22 cellular contexts compared by ENCODE assay signal in genomic region chr2:236574000-236574399, GRCh38. TPM values are rescaled to one million over a fixed set of nuclear protein-coding genes. Genes with fewer than 3 reads are reported as not detected.
DNase-seq lines count a peak whose midpoint lies in the region; ATAC-seq and TF ChIP-seq lines count a peak whose summit lies in the region.
"Had no signal": no experiment of that assay in that cellular context is flagged by ENCODE, and none has a peak within 500 bp of the region (broad histone marks: within the 10 kb centered on the region; RNA-seq: fewer than 3 reads in every experiment).

No MANE protein-coding gene starts in this region.

- intact Hi-C loops in spleen (cut with DNase I; ENCODE audit: low total_unique reads), result loop anchor here (5.0 to 10.0 kb wide), 4 partner anchors 141 to 491 kb away; no protein-coding TSS in a partner anchor

- peak overlapping the region in 2 of 3 donors; percentile 68 to 83 for H3K27ac Mint-ChIP-seq in CD4-positive, CD25-positive, alpha-beta regulatory T cell
- H3K27ac Mint-ChIP-seq in chondrocyte (ENCODE audit: unreplicated experiment) (no peak overlapping the region), neural crest cell (ENCODE audit: unreplicated experiment) (no peak overlapping the region)
- H3K27ac Mint-ChIP-seq in activated naive CD8-positive, alpha-beta T cell treated with anti-CD3 and anti-CD28 coated beads, Interleukin-2, amount 50 U/mL, for 24 hours, result no peak overlapping the region
- H3K27ac Mint-ChIP-seq: activated naive CD8-positive, alpha-beta T cell treated with anti-CD3 and anti-CD28 coated beads, Interleukin-2, amount 10 ng/mL, durations not matched to agents 7 days and 5 days; stimulated activated naive B cell treated with anti-CD40 and anti-IgM and Interleukin-4, amounts not matched to agents 10 μg/mL and 1 μg/mL and 100 μg/mL, for 72 hours had no signal

- no peak overlapping the region for H3K4me3 Mint-ChIP-seq in CD4-positive, CD25-positive, alpha-beta regulatory T cell
- H3K4me3 Mint-ChIP-seq in chondrocyte (ENCODE audit: unreplicated experiment) (peak overlapping the region; percentile 26), neural crest cell (peak overlapping the region; percentile 88)
- H3K4me3 Mint-ChIP-seq in activated naive CD8-positive, alpha-beta T cell treated with anti-CD3 and anti-CD28 coated beads, Interleukin-2, amount 50 U/mL, for 24 hours, result no peak overlapping the region
- H3K4me3 Mint-ChIP-seq: activated naive CD8-positive, alpha-beta T cell treated with anti-CD3 and anti-CD28 coated beads, Interleukin-2, amount 10 ng/mL, durations not matched to agents 7 days and 5 days; stimulated activated naive B cell treated with anti-CD40 and anti-IgM and Interleukin-4, amounts not matched to agents 10 μg/mL and 1 μg/mL and 100 μg/mL, for 72 hours had no signal

- peaks cover 7% of the 10 kb centered on the region for H3K36me3 ChIP-seq in CD4-positive, CD25-positive, alpha-beta regulatory T cell (ENCODE audit: control insufficient read depth, insufficient read depth, low read length)
- peaks cover 0 to 26% (median 3%) of the 10 kb centered on the region in 6 donors for H3K36me3 ChIP-seq in spleen
- H3K36me3 ChIP-seq: BLaER1, brain microvascular endothelial cell, upper lobe of left lung had no signal

- no peak overlapping the region for H3K4me3 ChIP-seq in CD4-positive, CD25-positive, alpha-beta regulatory T cell (ENCODE audit: low read depth, low read length)
- peak overlapping the region in 7 of 8 donors; percentile 15 to 69 (median 43) for H3K4me3 ChIP-seq in spleen
- H3K4me3 ChIP-seq in foreskin fibroblast (ENCODE audit: low read depth in 1 of 2, low read length in 2 of 2), result no peak overlapping the region
- H3K4me3 ChIP-seq: BLaER1, upper lobe of left lung had no signal

- ATAC-seq in CD4-positive, CD25-positive, alpha-beta regulatory T cell (ENCODE audit: low read depth in 2 of 2), result no peak
- no peak for ATAC-seq in activated naive CD8-positive, alpha-beta T cell treated with anti-CD3 and anti-CD28 coated beads, Interleukin-2, amount 50 U/mL, for 24 hours
- ATAC-seq in GM21619 (IDR thresholded peaks at IDR 0.05; ENCODE audit: unreplicated experiment), result no peak
- ATAC-seq: stimulated activated naive B cell treated with anti-CD40 and anti-IgM and Interleukin-4, amounts not matched to agents 10 μg/mL and 1 μg/mL and 100 μg/mL, for 72 hours had no signal

- no peaks in the 10 kb centered on the region for H3K9me3 Mint-ChIP-seq in CD4-positive, CD25-positive, alpha-beta regulatory T cell
- H3K9me3 Mint-ChIP-seq in chondrocyte (ENCODE audit: low read depth) (no peaks in the 10 kb centered on the region), neural crest cell (no peaks in the 10 kb centered on the region)
- H3K9me3 Mint-ChIP-seq in activated naive CD8-positive, alpha-beta T cell treated with anti-CD3 and anti-CD28 coated beads, Interleukin-2, amount 50 U/mL, for 24 hours, result no peaks in the 10 kb centered on the region
- H3K9me3 Mint-ChIP-seq: activated naive CD8-positive, alpha-beta T cell treated with anti-CD3 and anti-CD28 coated beads, Interleukin-2, amount 10 ng/mL, durations not matched to agents 7 days and 5 days; stimulated activated naive B cell treated with anti-CD40 and anti-IgM and Interleukin-4, amounts not matched to agents 10 μg/mL and 1 μg/mL and 100 μg/mL, for 72 hours had no signal

- no peak overlapping the region for H3K27ac ChIP-seq in CD4-positive, CD25-positive, alpha-beta regulatory T cell (ENCODE audit: insufficient read depth, low read length, poor library complexity, severe bottlenecking)
- H3K27ac ChIP-seq in spleen, result peak overlapping the region in 4 of 8 donors; percentile 24 to 83 (median 34)
- H3K27ac ChIP-seq: BLaER1, brain microvascular endothelial cell, upper lobe of left lung had no signal

- H3K27me3 Mint-ChIP-seq in CD4-positive, CD25-positive, alpha-beta regulatory T cell, result no peaks in the 10 kb centered on the region
- H3K27me3 Mint-ChIP-seq in chondrocyte (ENCODE audit: low read depth) (no peaks in the 10 kb centered on the region), neural crest cell (ENCODE audit: low read depth) (peaks cover 6% of the 10 kb centered on the region)
- no peaks in the 10 kb centered on the region for H3K27me3 Mint-ChIP-seq in activated naive CD8-positive, alpha-beta T cell treated with anti-CD3 and anti-CD28 coated beads, Interleukin-2, amount 50 U/mL, for 24 hours
- H3K27me3 Mint-ChIP-seq: activated naive CD8-positive, alpha-beta T cell treated with anti-CD3 and anti-CD28 coated beads, Interleukin-2, amount 10 ng/mL, durations not matched to agents 7 days and 5 days had no signal

- DNase-seq in CD4-positive, CD25-positive, alpha-beta regulatory T cell, result no peak
- peak; percentile 71 for DNase-seq in chondrocyte (ENCODE audit: low spot score)
- no peak for DNase-seq in neural crest cell (ENCODE audit: low read depth, low spot score)
- no peak for DNase-seq in spleen
- DNase-seq in activated naive CD8-positive, alpha-beta T cell treated with anti-CD3 and anti-CD28 coated beads, Interleukin-2, amount 50 U/mL, for 24 hours, result no peak
- DNase-seq in foreskin fibroblast, result no peak
- no peak for DNase-seq in dedifferentiated amniotic fluid mesenchymal stem cell (ENCODE audit: extremely low spot score)
- DNase-seq: ACHN; activated CD4-positive, alpha-beta T cell treated with anti-CD3 and anti-CD28 coated beads for 48 hours; activated naive CD8-positive, alpha-beta T cell treated with anti-CD3 and anti-CD28 coated beads, Interleukin-2, amount 10 ng/mL, durations not matched to agents 7 days and 5 days; brain microvascular endothelial cell; cortex of kidney; hypothalamus; NCI-H2171 treated with DMSO at 0.1 percent for 48 hours; RPMI8226; SK-N-SH; stimulated activated CD4-positive, alpha-beta T cell treated with anti-CD3 and anti-CD28 coated beads, Interleukin-1b, Interleukin-23, amount 100 ng/mL, for 48 hours; stimulated activated naive B cell treated with anti-CD40 and anti-IgM and Interleukin-4, amounts not matched to agents 10 μg/mL and 1 μg/mL and 100 μg/mL, for 72 hours; T-helper 2 cell had no signal

- H3K27me3 ChIP-seq in CD4-positive, CD25-positive, alpha-beta regulatory T cell (ENCODE audit: control insufficient read depth, insufficient read depth, low read length), result no peaks in the 10 kb centered on the region
- peaks cover 0 to 3% (median 0%) of the 10 kb centered on the region in 7 donors for H3K27me3 ChIP-seq in spleen (replicated peaks in 1 of 7)

- TF ChIP-seq POLR2A in spleen (IDR thresholded peaks at IDR 0.05), result no peak

- H3K4me1 ChIP-seq in CD4-positive, CD25-positive, alpha-beta regulatory T cell (ENCODE audit: control insufficient read depth, insufficient read depth, low read length, poor library complexity, severe bottlenecking), result peaks cover 11% of the 10 kb centered on the region
- H3K4me1 ChIP-seq in spleen, result peaks cover 3 to 67% (median 27%) of the 10 kb centered on the region in 6 donors

- TF ChIP-seq CTCF in chondrocyte (IDR thresholded peaks at IDR 0.05) (no peak), neural crest cell (conservative IDR thresholded peaks at IDR 0.05) (no peak), spleen (IDR thresholded peaks at IDR 0.05 in 8 of 11, conservative IDR thresholded peaks at IDR 0.05 in 3 of 11) (no peak), foreskin fibroblast (IDR thresholded peaks at IDR 0.05; ENCODE audit: low read depth, low read length) (no peak)

- H3K4me1 Mint-ChIP-seq in CD4-positive, CD25-positive, alpha-beta regulatory T cell, result peaks cover 9 to 23% (median 12%) of the 10 kb centered on the region in 4 donors
- H3K4me1 Mint-ChIP-seq in chondrocyte (ENCODE audit: low read depth) (peaks cover 85% of the 10 kb centered on the region), neural crest cell (peaks cover 93% of the 10 kb centered on the region)
- H3K4me1 Mint-ChIP-seq in activated naive CD8-positive, alpha-beta T cell treated with anti-CD3 and anti-CD28 coated beads, Interleukin-2, amount 50 U/mL, for 24 hours, result peaks cover 8% of the 10 kb centered on the region

- 82 to 96% (median 90%) methylated on average over 14 of the region's 14 CpGs for WGBS in spleen, 5 donors

- H3K36me3 Mint-ChIP-seq in CD4-positive, CD25-positive, alpha-beta regulatory T cell, result peaks cover 9% of the 10 kb centered on the region
- peaks cover 7% of the 10 kb centered on the region for H3K36me3 Mint-ChIP-seq in chondrocyte (ENCODE audit: low read depth)
- peaks cover 7% of the 10 kb centered on the region for H3K36me3 Mint-ChIP-seq in neural crest cell (ENCODE audit: low read depth)
- no peaks in the 10 kb centered on the region for H3K36me3 Mint-ChIP-seq in activated naive CD8-positive, alpha-beta T cell treated with anti-CD3 and anti-CD28 coated beads, Interleukin-2, amount 50 U/mL, for 24 hours (ENCODE audit: low read depth)
- H3K36me3 Mint-ChIP-seq: stimulated activated naive B cell treated with anti-CD40 and anti-IgM and Interleukin-4, amounts not matched to agents 10 μg/mL and 1 μg/mL and 100 μg/mL, for 72 hours had no signal

- H3K9me3 ChIP-seq in CD4-positive, CD25-positive, alpha-beta regulatory T cell (ENCODE audit: control insufficient read depth in 2 of 2, low read length in 2 of 2), result no peaks in the 10 kb centered on the region
- H3K9me3 ChIP-seq in spleen, result no peaks in the 10 kb centered on the region
- H3K9me3 ChIP-seq: SK-N-SH, upper lobe of left lung had no signal

RNA-seq across cellular contexts. Expression of gene ACKR3, which starts 4.4 kb away (rescaled TPM):
- total RNA-seq in CD4-positive, CD25-positive, alpha-beta regulatory T cell, result 3.0 TPM
- polyA plus RNA-seq in CD4-positive, CD25-positive, alpha-beta regulatory T cell, result 1 to 10 TPM; 3.9 to 7.9 (median 5.5) TPM
- total RNA-seq in chondrocyte (56.6 to 68.8 TPM (median 57.6 TPM) in 3 replicates), neural crest cell (24.5 and 26.2 TPM in 2 replicates), spleen (100 to 1,000 TPM in 2 of 7 donors, 10 to 100 TPM in 5; 46.9 to 164 (median 86.8) TPM)
- polyA plus RNA-seq in spleen, result 10 to 100 TPM; 11.5 to 15.0 (median 12.8) TPM
- polyA plus RNA-seq: SK-N-SH had no signal

Comparison
In these comparisons a context has a peak if more than half of its experiments do, and no peak if none do; other contexts are left out.
1. H3K4me3 ChIP-seq: peak in spleen (7 of 8); none in CD4-positive, CD25-positive, alpha-beta regulatory T cell (single experiment) and foreskin fibroblast (0 of 2).
2. H3K27ac Mint-ChIP-seq: peak in CD4-positive, CD25-positive, alpha-beta regulatory T cell (2 of 3); none in chondrocyte (single experiment), neural crest cell (single experiment) and activated naive CD8-positive, alpha-beta T cell treated with anti-CD3 and anti-CD28 coated beads, Interleukin-2, amount 50 U/mL, for 24 hours (single experiment).
3. H3K4me3 Mint-ChIP-seq: peak in chondrocyte (single experiment) and neural crest cell (single experiment); none in CD4-positive, CD25-positive, alpha-beta regulatory T cell (0 of 4) and activated naive CD8-positive, alpha-beta T cell treated with anti-CD3 and anti-CD28 coated beads, Interleukin-2, amount 50 U/mL, for 24 hours (single experiment).